Comparison of ENCODE assay signal across 1 cellular context in genomic region chr1:23558140-23558871, GRCh38.
TF ChIP-seq lines count a peak whose summit lies in the region.

No MANE protein-coding gene starts in this region.

TF ChIP-seq in WTC11, 78 proteins besides CTCF, POLR2A, EP300 and RAD21 (continued from another document):
- peak; percentile 55; the same call in 1 of the 2 replicates for TF ChIP-seq FOXP1 (CRISPR knock-in tag; IDR thresholded peaks at IDR 0.05; ENCODE audit: borderline replicate concordance)
